ENCODE assay signal across 17 cellular contexts in genomic region chr18:59087391-59087790, GRCh38. TPM values are rescaled to one million over a fixed set of nuclear protein-coding genes. Genes with fewer than 3 reads are reported as not detected.
DNase-seq lines count a peak whose midpoint lies in the region; ATAC-seq and TF ChIP-seq lines count a peak whose summit lies in the region.
"Had no signal": no experiment of that assay in that cellular context is flagged by ENCODE, and none has a peak within 500 bp of the region (broad histone marks: within the 10 kb centered on the region; RNA-seq: fewer than 3 reads in every experiment).

No MANE protein-coding gene starts in this region.

- no peaks in the 10 kb centered on the region for H4K20me1 ChIP-seq in MM.1S (ENCODE audit: insufficient read depth, low read length)

- 0 out of 2 replicates have a peak overlapping the region, but pooled peaks have one; percentile 17 for H2AFZ ChIP-seq in MM.1S (ENCODE audit: low read length)

- no peaks in the 10 kb centered on the region for H3K9me3 Mint-ChIP-seq in activated T-helper 17 cell treated with anti-CD3 and anti-CD28 coated beads, Interleukin-2, amount 50 U/mL, for 72 hours
- H3K9me3 Mint-ChIP-seq: endodermal cell; memory B cell; stimulated activated naive B cell treated with anti-CD40 and anti-IgM and Interleukin-4, amounts not matched to agents 10 μg/mL and 1 μg/mL and 100 μg/mL, for 72 hours had no signal

- TF ChIP-seq CTCF in MM.1S (IDR thresholded peaks at IDR 0.05; ENCODE audit: low read length), result no peak
- no peak for TF ChIP-seq CTCF in lower leg skin (IDR thresholded peaks at IDR 0.05)

- H3K9ac ChIP-seq in MM.1S (ENCODE audit: low read length), result peak overlapping the region; percentile 57

- intact Hi-C loops in lower leg skin (cut with DNase I; ENCODE audit: low total_unique reads), result no loop called here

- peaks cover 10% of the 10 kb centered on the region for H3K27me3 Mint-ChIP-seq in activated T-helper 17 cell treated with anti-CD3 and anti-CD28 coated beads, Interleukin-2, amount 50 U/mL, for 72 hours
- H3K27me3 Mint-ChIP-seq: memory B cell had no signal

- TF ChIP-seq POLR2A in lower leg skin (IDR thresholded peaks at IDR 0.05), result no peak

- H3K27ac Mint-ChIP-seq in activated T-helper 17 cell treated with anti-CD3 and anti-CD28 coated beads, Interleukin-2, amount 50 U/mL, for 72 hours, result no peak overlapping the region
- H3K27ac Mint-ChIP-seq: endodermal cell; memory B cell; stimulated activated naive B cell treated with anti-CD40 and anti-IgM and Interleukin-4, amounts not matched to agents 10 μg/mL and 1 μg/mL and 100 μg/mL, for 72 hours had no signal

- H3K4me3 ChIP-seq in MM.1S (ENCODE audit: low read length), result no peak overlapping the region
- H3K4me3 ChIP-seq in lower leg skin (ENCODE audit: low read depth, poor library complexity, severe bottlenecking), result no peak overlapping the region
- H3K4me3 ChIP-seq: gastroesophageal sphincter, sigmoid colon, uterus had no signal

- WGBS in lower leg skin, 2 donors, result 69 to 79% methylated on average over 3 of the region's 3 CpGs

- H3K4me1 ChIP-seq in MM.1S (ENCODE audit: low read length), result peaks cover 53% of the 10 kb centered on the region
- H3K4me1 ChIP-seq: sigmoid colon, uterus had no signal

- no peaks in the 10 kb centered on the region for H3K36me3 Mint-ChIP-seq in activated T-helper 17 cell treated with anti-CD3 and anti-CD28 coated beads, Interleukin-2, amount 50 U/mL, for 72 hours (ENCODE audit: low read depth)
- H3K36me3 Mint-ChIP-seq: memory B cell; stimulated activated naive B cell treated with anti-CD40 and anti-IgM and Interleukin-4, amounts not matched to agents 10 μg/mL and 1 μg/mL and 100 μg/mL, for 72 hours had no signal

- peaks cover 4% of the 10 kb centered on the region for H3K4me1 Mint-ChIP-seq in activated T-helper 17 cell treated with anti-CD3 and anti-CD28 coated beads, Interleukin-2, amount 50 U/mL, for 72 hours
- H3K4me1 Mint-ChIP-seq: endodermal cell had no signal

- peak overlapping the region; percentile 94 for H3K27ac ChIP-seq in MM.1S (ENCODE audit: low read length)
- H3K27ac ChIP-seq: gastroesophageal sphincter, sigmoid colon, uterus, VCaP had no signal

- no peaks in the 10 kb centered on the region for H3K27me3 ChIP-seq in MM.1S (replicated peaks; ENCODE audit: insufficient read depth, low read length)
- H3K27me3 ChIP-seq: sigmoid colon, uterus had no signal

- peak; percentile 5 for DNase-seq in stimulated activated CD4-positive, alpha-beta T cell treated with anti-CD3 and anti-CD28 coated beads, Interleukin-4, amount 100 ng/mL, for 1 hour
- DNase-seq in stimulated activated CD4-positive, alpha-beta T cell treated with anti-CD3 and anti-CD28 coated beads, Interleukin-2, amount 100 ng/mL, for 24 hours, result no peak
- DNase-seq in MM.1S, result peak; percentile 97
- no peak for DNase-seq in hippocampal formation (lab: John Stamatoyannopoulos, UW)
- DNase-seq in lower leg skin (ENCODE audit: low spot score in 2 of 2), result no peak
- DNase-seq: activated CD8-positive, alpha-beta memory T cell treated with anti-CD3 and anti-CD28 coated beads, Interleukin-2, amount 50 U/mL, for 48 hours; endodermal cell; NCI-H2227 treated with DMSO at 0.1 percent for 48 hours; PC-3; sigmoid colon; stimulated activated naive B cell treated with anti-CD40 and anti-IgM and Interleukin-4, amounts not matched to agents 10 μg/mL and 1 μg/mL and 100 μg/mL, for 72 hours; uterus had no signal

- H3K9me3 ChIP-seq in MM.1S (replicated peaks; ENCODE audit: insufficient read depth, low read length), result no peaks in the 10 kb centered on the region
- H3K9me3 ChIP-seq: gastroesophageal sphincter, sigmoid colon, uterus had no signal

- no peak overlapping the region for H3K4me3 Mint-ChIP-seq in activated T-helper 17 cell treated with anti-CD3 and anti-CD28 coated beads, Interleukin-2, amount 50 U/mL, for 72 hours
- H3K4me3 Mint-ChIP-seq: endodermal cell; memory B cell; stimulated activated naive B cell treated with anti-CD40 and anti-IgM and Interleukin-4, amounts not matched to agents 10 μg/mL and 1 μg/mL and 100 μg/mL, for 72 hours had no signal

- no peaks in the 10 kb centered on the region for H3K9me2 ChIP-seq in MM.1S (replicated peaks; ENCODE audit: insufficient read depth, low read length)

- peaks cover 48% of the 10 kb centered on the region for H3F3A ChIP-seq in MM.1S (ENCODE audit: insufficient read depth, low read length)

- H3K79me2 ChIP-seq in MM.1S (ENCODE audit: low read length), result no peaks in the 10 kb centered on the region

- H3K36me3 ChIP-seq in MM.1S (replicated peaks; ENCODE audit: insufficient read depth, low read length), result no peaks in the 10 kb centered on the region
- H3K36me3 ChIP-seq: gastroesophageal sphincter, sigmoid colon, uterus had no signal

- peak; percentile 77 for ATAC-seq in activated T-helper 17 cell treated with anti-CD3 and anti-CD28 coated beads, Interleukin-2, amount 50 U/mL, for 72 hours (replicated peaks)
- ATAC-seq in GM21367 (IDR thresholded peaks at IDR 0.05; ENCODE audit: unreplicated experiment), result no peak
- ATAC-seq: gastroesophageal sphincter; PC-3; stimulated activated naive B cell treated with anti-CD40 and anti-IgM and Interleukin-4, amounts not matched to agents 10 μg/mL and 1 μg/mL and 100 μg/mL, for 72 hours had no signal

- H3K4me2 ChIP-seq in MM.1S (ENCODE audit: low read depth, low read length), result peak overlapping the region; percentile 59

RNA-seq across cellular contexts. Expression of gene SEC11C, which starts 52.3 kb away (rescaled TPM):
- 10 to 100 TPM; 57.9 to 87.8 TPM for total RNA-seq in activated T-helper 17 cell treated with anti-CD3 and anti-CD28 coated beads, Interleukin-2, amount 50 U/mL, for 72 hours
- 10 to 100 TPM; 19.5 to 46.9 (median 28.6) TPM for total RNA-seq in lower leg skin

Comparison
In these comparisons a context has a peak if more than half of its experiments do, and no peak if none do; other contexts are left out.
1. DNase-seq: peak in stimulated activated CD4-positive, alpha-beta T cell treated with anti-CD3 and anti-CD28 coated beads, Interleukin-4, amount 100 ng/mL, for 1 hour (single experiment) and MM.1S (single experiment); none in stimulated activated CD4-positive, alpha-beta T cell treated with anti-CD3 and anti-CD28 coated beads, Interleukin-2, amount 100 ng/mL, for 24 hours (0 of 2), hippocampal formation (0 of 2) and lower leg skin (0 of 2).